9 cellular contexts compared by ENCODE assay signal in genomic region chr4:24471623-24472510, GRCh38.
DNase-seq lines count a peak whose midpoint lies in the region; ATAC-seq and TF ChIP-seq lines count a peak whose summit lies in the region.
"Had no signal": no experiment of that assay in that cellular context is flagged by ENCODE, and none has a peak within 500 bp of the region (broad histone marks: within the 10 kb centered on the region; RNA-seq: fewer than 3 reads in every experiment).

No MANE protein-coding gene starts in this region.

- no peak for TF ChIP-seq RAD21 in SK-N-SH (IDR thresholded peaks at IDR 0.05; ENCODE audit: low read length)

- no peaks in the 10 kb centered on the region for H3K9me3 Mint-ChIP-seq in neural progenitor cell
- H3K9me3 Mint-ChIP-seq: activated naive CD4-positive, alpha-beta T cell treated with anti-CD3 and anti-CD28 coated beads, Interleukin-2, amount 50 U/mL, for 72 hours had no signal

- H3K4me3 ChIP-seq in SK-N-SH (ENCODE audit: low read depth in 2 of 2, low read length in 1 of 2) (peak overlapping the region; percentile 45 to 80), WI38 (ENCODE audit: low read depth, low read length) (peak overlapping the region; percentile 64), esophagus squamous epithelium (peak overlapping the region; percentile 40 to 78 (median 58)), neural progenitor cell (peak overlapping the region; percentile 60)

- H3K4me2 ChIP-seq in SK-N-SH (peak overlapping the region; percentile 89), neural progenitor cell (peak overlapping the region; percentile 92)

- H3K27me3 Mint-ChIP-seq in neural progenitor cell (ENCODE audit: insufficient read depth, low read depth), result peaks cover 13% of the 10 kb centered on the region

- H3K9ac ChIP-seq in SK-N-SH, result no peak overlapping the region
- H3K9ac ChIP-seq in neural progenitor cell, result no peak overlapping the region

- ATAC-seq in SK-N-SH treated with all-trans-retinoic acid at 6 μM for 48 hours (no peak), HG02884 (IDR thresholded peaks at IDR 0.05; ENCODE audit: unreplicated experiment) (no peak)

- no peaks in the 10 kb centered on the region; a peak in 1 of 4 replicates for H3K4me1 ChIP-seq in SK-N-SH (ENCODE audit: control insufficient read depth in 1 of 2, insufficient read depth in 2 of 2, low read depth in 1 of 2, low read length in 1 of 2)
- H3K4me1 ChIP-seq in esophagus squamous epithelium, result peaks cover 21 to 46% (median 24%) of the 10 kb centered on the region in 3 donors
- peaks cover 11% of the 10 kb centered on the region for H3K4me1 ChIP-seq in neural progenitor cell

- intact Hi-C loops in esophagus squamous epithelium (cut with DNase I), result no loop called here

- WGBS in SK-N-SH (ENCODE audit: low lambda C conversion rate), result 3% methylated on average over 33 of the region's 68 CpGs
- WGBS in esophagus squamous epithelium, 2 donors, result 0 to 1% methylated on average over 5 to 13 of the region's 68 CpGs

- POLR2A ChIA-PET in SK-N-SH (lab: Yijun Ruan, JAX), result no interaction called here

- H3K36me3 ChIP-seq in SK-N-SH (replicated peaks in 1 of 2; ENCODE audit: control insufficient read depth in 1 of 2, insufficient read depth in 2 of 2, low read length in 1 of 2), result no peaks in the 10 kb centered on the region
- H3K36me3 ChIP-seq in esophagus squamous epithelium, result no peaks in the 10 kb centered on the region
- H3K36me3 ChIP-seq in neural progenitor cell, result no peaks in the 10 kb centered on the region

- H3K79me2 ChIP-seq in SK-N-SH (ENCODE audit: insufficient read depth), result no peaks in the 10 kb centered on the region
- H3K79me2 ChIP-seq in neural progenitor cell (ENCODE audit: low read depth), result no peaks in the 10 kb centered on the region

- H3K4me1 Mint-ChIP-seq in neural progenitor cell, result peaks cover 26% of the 10 kb centered on the region

- H3K27me3 ChIP-seq in SK-N-SH (ENCODE audit: insufficient read depth), result peaks cover 25% of the 10 kb centered on the region
- peaks cover 0 to 68% (median 2%) of the 10 kb centered on the region in 4 donors for H3K27me3 ChIP-seq in esophagus squamous epithelium
- peaks cover 64% of the 10 kb centered on the region for H3K27me3 ChIP-seq in neural progenitor cell

- H3K9me3 ChIP-seq in SK-N-SH (no peaks in the 10 kb centered on the region), esophagus squamous epithelium (no peaks in the 10 kb centered on the region), neural progenitor cell (ENCODE audit: low read depth) (no peaks in the 10 kb centered on the region)

- H3K9me2 ChIP-seq in SK-N-SH, result no peaks in the 10 kb centered on the region

- no peak for TF ChIP-seq POLR2A in esophagus squamous epithelium (IDR thresholded peaks at IDR 0.05)

- H3K27ac ChIP-seq in SK-N-SH (ENCODE audit: low read depth in 2 of 2, low read length in 1 of 2) (no peak overlapping the region), esophagus squamous epithelium (peak overlapping the region; percentile 46 to 84 (median 80)), neural progenitor cell (no peak overlapping the region)

- H2AFZ ChIP-seq in SK-N-SH (ENCODE audit: low read depth) (peak overlapping the region; percentile 73), neural progenitor cell (replicated peaks) (peak overlapping the region; percentile 82)

- TF ChIP-seq EP300 in SK-N-SH (IDR thresholded peaks at IDR 0.05; ENCODE audit: borderline replicate concordance in 1 of 2, low read depth in 1 of 2, low read length in 1 of 2), result no peak

- H3K4me3 Mint-ChIP-seq in neural progenitor cell, result peak overlapping the region; percentile 98

- no peaks in the 10 kb centered on the region for H3K36me3 Mint-ChIP-seq in neural progenitor cell

- DNase-seq in SK-N-SH, result peak; percentile 51
- DNase-seq in esophagus squamous epithelium (lab: John Stamatoyannopoulos, UW), result no peak
- DNase-seq in neural progenitor cell (ENCODE audit: low spot score), result peak; percentile 61
- no peak for DNase-seq in middle frontal gyrus (ENCODE audit: extremely low spot score, low spot score)
- no peak for DNase-seq in NCI-H1694 (lab: John Stamatoyannopoulos, UW)

- CTCF ChIA-PET in SK-N-SH (lab: Yijun Ruan, JAX), result interaction anchor here (0.8 to 1.1 kb wide), 2 partner anchors 16 to 22 kb away, joined by 3 to 4 read pairs; no protein-coding TSS in a partner anchor

- H3K27ac Mint-ChIP-seq in neural progenitor cell, result no peak overlapping the region

- TF ChIP-seq CTCF in SK-N-SH (IDR thresholded peaks at IDR 0.05) (no peak), WI38 (IDR thresholded peaks at IDR 0.05; ENCODE audit: low read depth, low read length) (no peak), esophagus squamous epithelium (IDR thresholded peaks at IDR 0.05) (no peak), neural progenitor cell (IDR thresholded peaks at IDR 0.05) (no peak)

- peaks cover 22% of the 10 kb centered on the region for H3F3A ChIP-seq in SK-N-SH (replicated peaks; ENCODE audit: insufficient read depth)
- H3F3A ChIP-seq in neural progenitor cell (ENCODE audit: low read depth), result peaks cover 29% of the 10 kb centered on the region

- H4K20me1 ChIP-seq in SK-N-SH (ENCODE audit: insufficient read depth) (no peaks in the 10 kb centered on the region), neural progenitor cell (ENCODE audit: low read depth) (no peaks in the 10 kb centered on the region)

TF ChIP-seq in SK-N-SH, 30 proteins besides CTCF, POLR2A, EP300 and RAD21:
- TF ChIP-seq NRF1 (IDR thresholded peaks at IDR 0.05; ENCODE audit: low read depth, low read length), result no peak
- no peak for TF ChIP-seq USF1 (IDR thresholded peaks at IDR 0.05; ENCODE audit: borderline replicate concordance, low read depth)
- TF ChIP-seq PBX3 (IDR thresholded peaks at IDR 0.05), result no peak
- TF ChIP-seq GABPA (IDR thresholded peaks at IDR 0.05; ENCODE audit: low read depth), result no peak
- TF ChIP-seq ELF1 (IDR thresholded peaks at IDR 0.05), result no peak
- no peak for TF ChIP-seq FOXM1 (IDR thresholded peaks at IDR 0.05; ENCODE audit: low read depth)
- TF ChIP-seq FOSL2 (IDR thresholded peaks at IDR 0.05; ENCODE audit: borderline replicate concordance, low read depth), result no peak
- TF ChIP-seq EZH2phosphoT487 (IDR thresholded peaks at IDR 0.05; ENCODE audit: borderline replicate concordance, low read depth), result no peak
- no peak for TF ChIP-seq RXRA (IDR thresholded peaks at IDR 0.05; ENCODE audit: borderline replicate concordance, low read depth)
- TF ChIP-seq MEF2A (IDR thresholded peaks at IDR 0.05; ENCODE audit: borderline replicate concordance, low read depth), result no peak

TF ChIP-seq in SK-N-SH treated with all-trans-retinoic acid at 6 μM for 48 hours, 23 proteins besides CTCF, POLR2A, EP300 and RAD21 (continues in another document):
- TF ChIP-seq CREB5 (CRISPR knock-in tag; IDR thresholded peaks at IDR 0.05; ENCODE audit: low read depth) (no peak), ESRRG (CRISPR knock-in tag; IDR thresholded peaks at IDR 0.05) (no peak), PPARA (CRISPR knock-in tag; IDR thresholded peaks at IDR 0.05; ENCODE audit: borderline replicate concordance) (no peak), ZC3H10 (CRISPR knock-in tag; IDR thresholded peaks at IDR 0.05) (no peak), TOX (CRISPR knock-in tag; IDR thresholded peaks at IDR 0.05; ENCODE audit: borderline replicate concordance) (no peak), ZNF8 (CRISPR knock-in tag; IDR thresholded peaks at IDR 0.05) (no peak), ISL1 (CRISPR knock-in tag; IDR thresholded peaks at IDR 0.05) (no peak), POU6F1 (CRISPR knock-in tag; IDR thresholded peaks at IDR 0.05; ENCODE audit: borderline replicate concordance, low read depth) (no peak), OSR1 (CRISPR knock-in tag; IDR thresholded peaks at IDR 0.05) (no peak), ZFP3 (CRISPR knock-in tag; IDR thresholded peaks at IDR 0.05) (no peak), GLIS3 (CRISPR knock-in tag; IDR thresholded peaks at IDR 0.05) (no peak)

Comparison
In these comparisons a context has a peak if more than half of its experiments do, and no peak if none do; other contexts are left out.
1. DNase-seq: peak in SK-N-SH (single experiment) and neural progenitor cell (single experiment); none in esophagus squamous epithelium (single experiment), middle frontal gyrus (single experiment) and NCI-H1694 (single experiment).
2. H3K27ac ChIP-seq: peak in esophagus squamous epithelium (4 of 4); none in SK-N-SH (0 of 2) and neural progenitor cell (single experiment).
3. Peak in every context shown above with its lines, with median percentiles within 50 percentile points of each other: H3K4me3 ChIP-seq.